Comparison of ENCODE assay signal across 8 cellular contexts in genomic region chr22:41285820-41286638, GRCh38. TPM values are rescaled to one million over a fixed set of nuclear protein-coding genes. Genes with fewer than 3 reads are reported as not detected.
DNase-seq lines count a peak whose midpoint lies in the region; ATAC-seq and TF ChIP-seq lines count a peak whose summit lies in the region.

Gene RANGAP1 (minus strand): TSS chr22:41286187. CDS start chr22:41281044, 5,143 bp downstream.

- peak within 1 kb of the TSS; percentile 97 for H3K9ac ChIP-seq in Karpas-422 (ENCODE audit: low read length)

- H4K20me1 ChIP-seq in Karpas-422 (ENCODE audit: insufficient read depth, low read depth, low read length), result peaks cover 6% of the 10 kb centered on the region; the same call in 1 of the 2 replicates

- TF ChIP-seq EP300 in esophagus muscularis mucosa (IDR thresholded peaks at IDR 0.05), result no peak

- no peaks in the 10 kb centered on the region for H3K9me2 ChIP-seq in Karpas-422 (replicated peaks; ENCODE audit: insufficient read depth, low read length)

- peak within 1 kb of the TSS; percentile 95 for H3K4me2 ChIP-seq in Karpas-422 (ENCODE audit: low read depth, low read length, poor library complexity, severe bottlenecking)

- TF ChIP-seq POLR2A in esophagus muscularis mucosa (IDR thresholded peaks at IDR 0.05; ENCODE audit: low read depth), result peak; percentile 62

- H3K4me3 ChIP-seq in Karpas-422 (ENCODE audit: low read length) (peak within 1 kb of the TSS; percentile 95), esophagus muscularis mucosa (peak within 1 kb of the TSS; percentile 72 to 85 (median 81)), muscle layer of duodenum (ENCODE audit: low read depth in 1 of 2, low read length in 2 of 2) (peak within 1 kb of the TSS; percentile 93 to 100)

- ATAC-seq in GM21825 (IDR thresholded peaks at IDR 0.05; ENCODE audit: unreplicated experiment), result peak; percentile 90

- DNase-seq in Daoy (ENCODE audit: low read depth) (peak; percentile 99), Karpas-422 (peak; percentile 99), RKO (ENCODE audit: low spot score) (peak; percentile 98), activated T-helper 1 cell treated with Interleukin-2 at 50 U/mL for 16 hours (ENCODE audit: low read depth) (peak; percentile 98), esophagus muscularis mucosa (ENCODE audit: extremely low spot score) (peak; percentile 99)
- peak; percentile 97 to 99 for DNase-seq in stimulated activated CD8-positive, alpha-beta memory T cell treated with anti-CD3 and anti-CD28 coated beads, Interleukin-7, amount 100 ng/mL, for 4 hours (ENCODE audit: low read depth in 2 of 2)

- H3K27me3 ChIP-seq in Karpas-422 (ENCODE audit: low read length) (no peaks in the 10 kb centered on the region), esophagus muscularis mucosa (no peaks in the 10 kb centered on the region), muscle layer of duodenum (ENCODE audit: low read depth, low read length) (no peaks in the 10 kb centered on the region)

- H3K27ac ChIP-seq in Karpas-422 (ENCODE audit: low read length) (peak within 1 kb of the TSS; percentile 78), esophagus muscularis mucosa (replicated peaks in 1 of 4) (peak within 1 kb of the TSS; percentile 78 to 90 (median 88)), muscle layer of duodenum (ENCODE audit: low read length) (peak within 1 kb of the TSS; percentile 92)

- H3K36me3 ChIP-seq in Karpas-422 (ENCODE audit: insufficient read depth, low read length), result peaks cover 24% of the 10 kb centered on the region
- peaks cover 0 to 38% (median 28%) of the 10 kb centered on the region in 4 donors for H3K36me3 ChIP-seq in esophagus muscularis mucosa
- H3K36me3 ChIP-seq in muscle layer of duodenum (ENCODE audit: control insufficient read depth in 1 of 2, insufficient read depth in 2 of 2, low read length in 2 of 2), result peaks cover 10% of the 10 kb centered on the region in 2 donors

- H3K4me1 ChIP-seq in Karpas-422 (ENCODE audit: low read length) (peaks cover 15% of the 10 kb centered on the region), esophagus muscularis mucosa (peaks cover 22 to 36% (median 28%) of the 10 kb centered on the region in 4 donors), muscle layer of duodenum (ENCODE audit: control insufficient read depth in 1 of 2, insufficient read depth in 2 of 2, low read length in 2 of 2) (peaks cover 0 to 19% of the 10 kb centered on the region in 2 donors)

- H3K79me2 ChIP-seq in Karpas-422 (ENCODE audit: low read length), result peaks cover 41% of the 10 kb centered on the region

- intact Hi-C loops in esophagus muscularis mucosa (cut with DNase I), result no loop called here

- H3K9me3 ChIP-seq in Karpas-422 (ENCODE audit: low read length) (no peaks in the 10 kb centered on the region), esophagus muscularis mucosa (no peaks in the 10 kb centered on the region), muscle layer of duodenum (ENCODE audit: control insufficient read depth in 1 of 2, low read length in 2 of 2) (no peaks in the 10 kb centered on the region)

- WGBS in esophagus muscularis mucosa, result under 1% methylated on average over 27 of the region's 77 CpGs

- peak within 1 kb of the TSS; percentile 88 for H2AFZ ChIP-seq in Karpas-422 (ENCODE audit: low read length)

- TF ChIP-seq CTCF in esophagus muscularis mucosa (IDR thresholded peaks at IDR 0.05), result peak in 2 of 3 experiments; percentile 11 to 18

RNA-seq across cellular contexts. Expression of gene RANGAP1, which starts in this region (rescaled TPM):
- 119 and 127 TPM in 2 replicates for total RNA-seq in Daoy (2014; rRNA removed; shearing (Covaris generic))
- total RNA-seq in Karpas-422 (2014; rRNA removed; shearing (Covaris generic); ENCODE audit: low replicate concordance), result 26.3 and 47.3 TPM in 2 replicates
- 10 to 100 TPM; 39.9 to 87.9 (median 65.5) TPM for total RNA-seq in esophagus muscularis mucosa

Comparison
In these comparisons a context has a peak if more than half of its experiments do, and no peak if none do; other contexts are left out.
1. Peak in every context shown above with its lines: DNase-seq, ATAC-seq, H3K4me3 ChIP-seq and H3K27ac ChIP-seq.